In the genomic region with DNA sequence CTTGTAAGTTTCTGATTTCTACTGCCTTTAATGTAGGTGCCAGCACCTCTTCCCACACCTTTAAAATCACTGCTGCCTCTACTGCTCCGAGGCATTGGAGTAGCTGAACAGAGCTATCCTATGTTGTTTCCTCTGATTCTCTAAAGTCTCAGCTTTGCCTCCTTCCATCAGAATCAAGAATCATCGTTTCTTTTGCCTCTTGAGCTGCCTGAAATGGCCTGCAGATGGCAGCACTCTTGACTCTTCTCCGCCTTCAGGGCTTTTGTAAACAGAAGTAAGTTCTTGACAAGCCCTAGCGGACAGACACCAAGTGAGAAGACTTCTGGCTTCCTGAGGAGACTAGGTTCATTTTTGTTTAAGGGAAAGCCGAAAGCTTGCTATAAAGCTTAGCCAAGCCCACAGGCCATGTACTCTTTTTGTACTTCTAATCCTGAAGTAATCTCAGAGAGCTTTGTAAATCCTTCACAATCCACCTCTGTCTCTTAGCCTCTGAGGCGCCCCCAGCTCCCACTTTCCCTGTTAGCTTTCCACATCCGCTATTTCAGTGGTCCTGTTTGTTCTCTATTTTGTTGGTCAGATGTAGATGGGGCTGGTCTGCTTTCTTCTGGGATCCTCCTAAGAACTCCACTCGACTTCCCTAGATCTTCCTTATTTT, we compare ENCODE assay signal across 8 cellular contexts. TPM values are rescaled to one million over a fixed set of nuclear protein-coding genes. Genes with fewer than 3 reads are reported as not detected.
DNase-seq lines count a peak whose midpoint lies in the region; ATAC-seq lines count a peak whose summit lies in the region.

No MANE protein-coding gene starts in this region.

- intact Hi-C loops in naive thymus-derived CD4-positive, alpha-beta T cell (cut with micrococcal nuclease) = loop anchor here (1.0 to 10.0 kb wide), 5 partner anchors 15 to 1545 kb away; no protein-coding TSS in a partner anchor

- H3K4me1 Mint-ChIP-seq in naive thymus-derived CD4-positive, alpha-beta T cell = peaks cover 9 to 24% (median 16%) of the 10 kb centered on the region in 7 donors
- peaks cover 10 to 21% of the 10 kb centered on the region in 2 donors for H3K4me1 Mint-ChIP-seq in stimulated activated naive B cell treated with anti-CD40 and anti-IgM and Interleukin-4, amounts not matched to agents 10 μg/mL and 1 μg/mL and 100 μg/mL, for 72 hours

- no peaks in the 10 kb centered on the region for H3K4me1 ChIP-seq in naive thymus-derived CD4-positive, alpha-beta T cell (ENCODE audit: control insufficient read depth in 2 of 2, insufficient read depth in 2 of 2, low read length in 2 of 2)

- H3K9me3 Mint-ChIP-seq in naive thymus-derived CD4-positive, alpha-beta T cell = peaks cover 6 to 30% (median 21%) of the 10 kb centered on the region in 11 donors
- peaks cover 21 to 23% of the 10 kb centered on the region in 2 donors for H3K9me3 Mint-ChIP-seq in stimulated activated naive B cell treated with anti-CD40 and anti-IgM and Interleukin-4, amounts not matched to agents 10 μg/mL and 1 μg/mL and 100 μg/mL, for 72 hours

- no peak overlapping the region for H3K27ac ChIP-seq in epithelial cell of prostate
- no peak overlapping the region for H3K27ac ChIP-seq in naive thymus-derived CD4-positive, alpha-beta T cell (ENCODE audit: low read depth, low read length)

- no peaks in the 10 kb centered on the region for H3K9me3 ChIP-seq in naive thymus-derived CD4-positive, alpha-beta T cell (ENCODE audit: control insufficient read depth in 2 of 3, low read length in 3 of 3)

- CTCF ChIA-PET in naive thymus-derived CD4-positive, alpha-beta T cell (lab: Charles Lee) = interaction anchor here (0.6 to 1.2 kb wide), 5 partner anchors 10 to 99 kb away, joined by 3 to 5 read pairs (median 3); no protein-coding TSS in a partner anchor

- peak overlapping the region in 4 of 9 donors; percentile 21 to 33 (median 28) for H3K27ac Mint-ChIP-seq in naive thymus-derived CD4-positive, alpha-beta T cell
- no peak overlapping the region for H3K27ac Mint-ChIP-seq in stimulated activated naive B cell treated with anti-CD40 and anti-IgM and Interleukin-4, amounts not matched to agents 10 μg/mL and 1 μg/mL and 100 μg/mL, for 72 hours

- POLR2A ChIA-PET in naive thymus-derived CD4-positive, alpha-beta T cell (lab: Charles Lee) = no interaction called here

- H3K36me3 ChIP-seq in naive thymus-derived CD4-positive, alpha-beta T cell (ENCODE audit: control insufficient read depth in 2 of 3, insufficient read depth in 3 of 3, low read length in 3 of 3) = no peaks in the 10 kb centered on the region

- ATAC-seq in GM18861 (IDR thresholded peaks at IDR 0.05; ENCODE audit: unreplicated experiment) (peak; percentile 96), HG03060 (IDR thresholded peaks at IDR 0.05; ENCODE audit: low read depth, unreplicated experiment) (peak; percentile 60)
- peak; percentile 95 for ATAC-seq in naive thymus-derived CD4-positive, alpha-beta T cell
- ATAC-seq in stimulated activated naive B cell treated with anti-CD40 and anti-IgM and Interleukin-4, amounts not matched to agents 10 μg/mL and 1 μg/mL and 100 μg/mL, for 72 hours (replicated peaks) = peak; percentile 93

- H3K4me3 ChIP-seq in naive thymus-derived CD4-positive, alpha-beta T cell (ENCODE audit: low read length) = no peak overlapping the region

- peak overlapping the region in 2 of 10 donors; percentile 7 to 33 for H3K4me3 Mint-ChIP-seq in naive thymus-derived CD4-positive, alpha-beta T cell
- no peak overlapping the region for H3K4me3 Mint-ChIP-seq in stimulated activated naive B cell treated with anti-CD40 and anti-IgM and Interleukin-4, amounts not matched to agents 10 μg/mL and 1 μg/mL and 100 μg/mL, for 72 hours

- H3K27me3 ChIP-seq in naive thymus-derived CD4-positive, alpha-beta T cell (ENCODE audit: control insufficient read depth in 2 of 2, insufficient read depth in 2 of 2, low read length in 2 of 2) = no peaks in the 10 kb centered on the region

- H3K27me3 Mint-ChIP-seq in naive thymus-derived CD4-positive, alpha-beta T cell = no peaks in the 10 kb centered on the region
- H3K27me3 Mint-ChIP-seq in stimulated activated naive B cell treated with anti-CD40 and anti-IgM and Interleukin-4, amounts not matched to agents 10 μg/mL and 1 μg/mL and 100 μg/mL, for 72 hours = no peaks in the 10 kb centered on the region

- peaks cover 0 to 30% (median 10%) of the 10 kb centered on the region in 5 donors for H3K36me3 Mint-ChIP-seq in naive thymus-derived CD4-positive, alpha-beta T cell
- H3K36me3 Mint-ChIP-seq in stimulated activated naive B cell treated with anti-CD40 and anti-IgM and Interleukin-4, amounts not matched to agents 10 μg/mL and 1 μg/mL and 100 μg/mL, for 72 hours = peaks cover 17 to 18% of the 10 kb centered on the region in 2 donors

- DNase-seq in AML-193 (lab: John Stamatoyannopoulos, UW) (peak; percentile 43 to 72), NOMO-1 (lab: John Stamatoyannopoulos, UW; ENCODE audit: unreplicated experiment in 2 of 2) (peak; percentile 9 to 40), epithelial cell of prostate (ENCODE audit: low read depth, low spot score) (peak; percentile 3)
- DNase-seq in activated CD8-positive, alpha-beta memory T cell treated with anti-CD3 and anti-CD28 coated beads for 24 hours = peak; percentile 78
- DNase-seq in naive thymus-derived CD4-positive, alpha-beta T cell = peak; percentile 17 to 62 (median 51)
- DNase-seq in stimulated activated naive B cell treated with anti-CD40 and anti-IgM and Interleukin-4, amounts not matched to agents 10 μg/mL and 1 μg/mL and 100 μg/mL, for 72 hours = peak; percentile 40

RNA-seq across cellular contexts. Expression of a gene that starts 48.4 kb away (rescaled TPM):
- total RNA-seq in naive thymus-derived CD4-positive, alpha-beta T cell = 10 to 100 TPM; 29.6 to 59.2 (median 47.7) TPM
- 10 to 100 TPM; 13.5 to 17.9 TPM for polyA plus RNA-seq in naive thymus-derived CD4-positive, alpha-beta T cell

RNA-seq across cellular contexts. Expression of a gene that starts 58.1 kb away (rescaled TPM):
- total RNA-seq in naive thymus-derived CD4-positive, alpha-beta T cell = under 1 TPM in 1 of 5 experiments, not detected in 4; 0.53 TPM
- not detected for polyA plus RNA-seq in naive thymus-derived CD4-positive, alpha-beta T cell

Comparison
In these comparisons a context has a peak if more than half of its experiments do, and no peak if none do; other contexts are left out.
1. DNase-seq: peak in every context shown above with its lines; median percentile 78 in activated CD8-positive, alpha-beta memory T cell treated with anti-CD3 and anti-CD28 coated beads for 24 hours; 58 in AML-193; 51 in naive thymus-derived CD4-positive, alpha-beta T cell; 40 in stimulated activated naive B cell treated with anti-CD40 and anti-IgM and Interleukin-4, amounts not matched to agents 10 μg/mL and 1 μg/mL and 100 μg/mL, for 72 hours; 24 in NOMO-1; 3 in epithelial cell of prostate.